17 cellular contexts compared by ENCODE assay signal in genomic region chr16:78750611-78751010, GRCh38.
DNase-seq lines count a peak whose midpoint lies in the region; ATAC-seq and TF ChIP-seq lines count a peak whose summit lies in the region.
"Had no signal": no experiment of that assay in that cellular context is flagged by ENCODE, and none has a peak within 500 bp of the region (broad histone marks: within the 10 kb centered on the region; RNA-seq: fewer than 3 reads in every experiment).

No MANE protein-coding gene starts in this region.

- ATAC-seq in stimulated activated effector memory CD8-positive, alpha-beta T cell treated with anti-CD3 and anti-CD28 coated beads, Interleukin-12 subunit alpha, Interleukin-12 subunit beta, amount 100 ng/mL, for 72 hours = no peak
- no peak for ATAC-seq in HG02938 (IDR thresholded peaks at IDR 0.05; ENCODE audit: unreplicated experiment)

- H3K4me3 ChIP-seq in DOHH2 (ENCODE audit: low read length) (no peak overlapping the region), OCI-LY7 (ENCODE audit: low read depth, low read length, poor library complexity, severe bottlenecking) (no peak overlapping the region)
- H3K4me3 ChIP-seq: SJCRH30 had no signal

- no peak overlapping the region for H2AFZ ChIP-seq in OCI-LY7 (ENCODE audit: low read length)

- peak overlapping the region in 3 of 6 donors; percentile 12 to 77 (median 47) for H3K27ac Mint-ChIP-seq in immature natural killer cell
- H3K27ac Mint-ChIP-seq in stimulated activated effector memory CD8-positive, alpha-beta T cell treated with anti-CD3 and anti-CD28 coated beads, Interleukin-12 subunit alpha, Interleukin-12 subunit beta, amount 100 ng/mL, for 72 hours = peak overlapping the region; percentile 37
- H3K27ac Mint-ChIP-seq: HFFc6 had no signal

- CTCF ChIA-PET in OCI-LY7 (lab: Charles Lee; ENCODE audit: unreplicated experiment) = no interaction called here

- H3K9me3 Mint-ChIP-seq in immature natural killer cell = no peaks in the 10 kb centered on the region
- H3K9me3 Mint-ChIP-seq in stimulated activated effector memory CD8-positive, alpha-beta T cell treated with anti-CD3 and anti-CD28 coated beads, Interleukin-12 subunit alpha, Interleukin-12 subunit beta, amount 100 ng/mL, for 72 hours = no peaks in the 10 kb centered on the region

- H3K27me3 Mint-ChIP-seq in immature natural killer cell (ENCODE audit: low read depth in 3 of 3) = peaks cover 6 to 11% (median 9%) of the 10 kb centered on the region in 3 donors

- no peaks in the 10 kb centered on the region for H3K79me2 ChIP-seq in DOHH2 (ENCODE audit: control insufficient read depth, low read length)
- H3K79me2 ChIP-seq in OCI-LY7 (ENCODE audit: insufficient read depth, low read depth, low read length) = no peaks in the 10 kb centered on the region

- H3F3A ChIP-seq in DOHH2 (ENCODE audit: control insufficient read depth, insufficient read depth) = no peaks in the 10 kb centered on the region

- H3K4me1 Mint-ChIP-seq in immature natural killer cell = peaks cover 33 to 35% of the 10 kb centered on the region in 2 donors
- peaks cover 37% of the 10 kb centered on the region for H3K4me1 Mint-ChIP-seq in stimulated activated effector memory CD8-positive, alpha-beta T cell treated with anti-CD3 and anti-CD28 coated beads, Interleukin-12 subunit alpha, Interleukin-12 subunit beta, amount 100 ng/mL, for 72 hours

- intact Hi-C loops in OCI-LY7 (cut with micrococcal nuclease; ENCODE audit: unreplicated experiment) = no loop called here

- H3K4me1 ChIP-seq in DOHH2 (ENCODE audit: control insufficient read depth, low read length) (peaks cover 19% of the 10 kb centered on the region), OCI-LY7 (ENCODE audit: insufficient read depth, low read length, poor library complexity, severe bottlenecking) (peaks cover 25% of the 10 kb centered on the region)

- in situ Hi-C loops in GM13977 (cut with MboI; ENCODE audit: low pct_unique_long_range_greater_than_20kb, low sequenced_read_pairs, unreplicated experiment) = no loop called here

- TF ChIP-seq CTCF in DOHH2 (IDR thresholded peaks at IDR 0.05; ENCODE audit: low read depth, low read length, poor library complexity, severe bottlenecking) (no peak), OCI-LY7 (conservative IDR thresholded peaks at IDR 0.05; ENCODE audit: low read length) (no peak), GM13977 (IDR thresholded peaks at IDR 0.05; ENCODE audit: extremely low read depth, insufficient read depth, missing control alignments) (no peak)

- no peaks in the 10 kb centered on the region for H3K36me3 Mint-ChIP-seq in immature natural killer cell
- H3K36me3 Mint-ChIP-seq in stimulated activated effector memory CD8-positive, alpha-beta T cell treated with anti-CD3 and anti-CD28 coated beads, Interleukin-12 subunit alpha, Interleukin-12 subunit beta, amount 100 ng/mL, for 72 hours = no peaks in the 10 kb centered on the region

- no peak for DNase-seq in OCI-LY7 (ENCODE audit: low spot score)
- DNase-seq in immature natural killer cell = no peak
- DNase-seq in stimulated activated effector memory CD8-positive, alpha-beta T cell treated with anti-CD3 and anti-CD28 coated beads, Interleukin-12 subunit alpha, Interleukin-12 subunit beta, amount 100 ng/mL, for 72 hours (ENCODE audit: low spot score in 2 of 2) = no peak
- DNase-seq in foreskin melanocyte = no peak
- DNase-seq in GM13977 (ENCODE audit: low spot score) = no peak
- DNase-seq: GF-D8, HFFc6, Karpas-422, NCI-H1105, NCI-H1694 treated with DMSO at 0.1 percent for 48 hours, NCI-H2107, NCI-H226, NCI-H526, RPMI8226, SJCRH30 had no signal

- H3K4me2 ChIP-seq in DOHH2 (ENCODE audit: low read length) = peak overlapping the region; percentile 56
- peak overlapping the region; percentile 75 for H3K4me2 ChIP-seq in OCI-LY7 (ENCODE audit: low read length)

- H3K27ac ChIP-seq in DOHH2 (ENCODE audit: low read depth, low read length) (no peak overlapping the region), OCI-LY7 (ENCODE audit: low read depth, low read length, poor library complexity, severe bottlenecking) (peak overlapping the region; percentile 76)
- H3K27ac ChIP-seq: SJCRH30 had no signal

- H3K36me3 ChIP-seq in DOHH2 (ENCODE audit: control insufficient read depth, low read length) = no peaks in the 10 kb centered on the region
- H3K36me3 ChIP-seq in OCI-LY7 (ENCODE audit: insufficient read depth, low read length) = no peaks in the 10 kb centered on the region
- H3K36me3 ChIP-seq: SJCRH30 had no signal

- no TSS peak for BruUV-seq in OCI-LY7 (replicated peaks; lab: Mats Ljungman, UMichigan)

- H3K4me3 Mint-ChIP-seq in immature natural killer cell = peak overlapping the region; percentile 54 to 79 (median 76)
- no peak overlapping the region for H3K4me3 Mint-ChIP-seq in stimulated activated effector memory CD8-positive, alpha-beta T cell treated with anti-CD3 and anti-CD28 coated beads, Interleukin-12 subunit alpha, Interleukin-12 subunit beta, amount 100 ng/mL, for 72 hours
- H3K4me3 Mint-ChIP-seq: HFFc6 had no signal

- no peaks in the 10 kb centered on the region for H4K20me1 ChIP-seq in DOHH2 (ENCODE audit: control insufficient read depth, insufficient read depth, low read depth, low read length)
- H4K20me1 ChIP-seq in OCI-LY7 (ENCODE audit: insufficient read depth, low read length) = no peaks in the 10 kb centered on the region

- H3K9me3 ChIP-seq in DOHH2 (ENCODE audit: control insufficient read depth, insufficient read depth, low read length) = no peaks in the 10 kb centered on the region
- H3K9me3 ChIP-seq in OCI-LY7 (ENCODE audit: low read length) = no peaks in the 10 kb centered on the region
- H3K9me3 ChIP-seq: SJCRH30 had no signal

- no peaks in the 10 kb centered on the region for H3K27me3 ChIP-seq in DOHH2 (ENCODE audit: control insufficient read depth, low read length)
- H3K27me3 ChIP-seq: SJCRH30 had no signal

- H3K9me2 ChIP-seq in DOHH2 (replicated peaks; ENCODE audit: control insufficient read depth, low read length) (no peaks in the 10 kb centered on the region), OCI-LY7 (ENCODE audit: insufficient read depth, low read length) (no peaks in the 10 kb centered on the region)

- POLR2A ChIA-PET in OCI-LY7 (lab: Charles Lee) = no interaction called here
